18 cellular contexts compared by ENCODE assay signal in the genomic region with DNA sequence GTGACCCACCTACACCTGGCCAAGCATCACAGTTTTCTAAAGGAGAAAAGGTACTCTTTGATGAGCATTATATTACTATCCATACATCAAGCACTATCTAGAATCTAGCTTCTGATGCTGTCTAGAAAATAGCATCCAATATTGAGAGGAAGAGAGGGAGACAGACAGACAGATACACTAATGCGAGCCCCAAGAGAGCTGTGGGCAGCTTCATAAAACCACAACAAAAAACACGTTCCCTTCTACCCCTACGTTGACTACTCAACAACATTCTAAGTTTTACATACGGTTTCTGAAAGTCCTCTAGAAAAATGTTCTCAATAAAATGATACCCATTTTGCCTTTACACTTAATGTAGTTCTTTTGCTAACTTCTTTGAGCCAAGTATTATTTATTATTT.
DNase-seq lines count a peak whose midpoint lies in the region; ATAC-seq and TF ChIP-seq lines count a peak whose summit lies in the region.
"Had no signal": no experiment of that assay in that cellular context is flagged by ENCODE, and none has a peak within 500 bp of the region (broad histone marks: within the 10 kb centered on the region; RNA-seq: fewer than 3 reads in every experiment).

No MANE protein-coding gene starts in this region.

- 89% methylated on average over 4 of the region's 4 CpGs for WGBS in prostate gland

- peaks cover 10% of the 10 kb centered on the region for H3K4me1 Mint-ChIP-seq in CD8-positive, alpha-beta T cell (ENCODE audit: low read depth)
- H3K4me1 Mint-ChIP-seq in activated naive CD8-positive, alpha-beta T cell treated with anti-CD3 and anti-CD28 coated beads for 36 hours = peaks cover 38% of the 10 kb centered on the region

- no peaks in the 10 kb centered on the region for H3K27me3 ChIP-seq in BLaER1
- H3K27me3 ChIP-seq in CD8-positive, alpha-beta T cell (ENCODE audit: insufficient read depth, low read length) = no peaks in the 10 kb centered on the region
- no peaks in the 10 kb centered on the region for H3K27me3 ChIP-seq in prostate gland (replicated peaks; ENCODE audit: insufficient read depth)
- H3K27me3 ChIP-seq: gastroesophageal sphincter, testis had no signal

- POLR2A ChIA-PET in CD8-positive, alpha-beta T cell (lab: Charles Lee) = no interaction called here

- no peak overlapping the region for H3K27ac ChIP-seq in BLaER1
- no peak overlapping the region for H3K27ac ChIP-seq in CD8-positive, alpha-beta T cell (ENCODE audit: low read depth, low read length)
- H3K27ac ChIP-seq in prostate gland = peak overlapping the region; percentile 39 to 47
- H3K27ac ChIP-seq: testis had no signal

- peaks cover under 1% of the 10 kb centered on the region for H3K9me3 Mint-ChIP-seq in CD8-positive, alpha-beta T cell
- H3K9me3 Mint-ChIP-seq in activated naive CD8-positive, alpha-beta T cell treated with anti-CD3 and anti-CD28 coated beads for 36 hours = peaks cover 4% of the 10 kb centered on the region

- H3K4me3 ChIP-seq in BLaER1 (no peak overlapping the region), prostate gland (no peak overlapping the region)
- no peak overlapping the region for H3K4me3 ChIP-seq in CD8-positive, alpha-beta T cell (ENCODE audit: low read depth, low read length)
- H3K4me3 ChIP-seq: gastroesophageal sphincter, K562, testis had no signal

- CTCF ChIA-PET in CD8-positive, alpha-beta T cell (lab: Charles Lee) = no interaction called here

- DNase-seq in CD8-positive, alpha-beta T cell = no peak
- no peak for DNase-seq in activated naive CD8-positive, alpha-beta T cell treated with anti-CD3 and anti-CD28 coated beads for 36 hours
- DNase-seq in prostate gland (ENCODE audit: low spot score) = no peak
- no peak for DNase-seq in HK-2 (ENCODE audit: unreplicated experiment)
- DNase-seq in NCI-H1417 (lab: John Stamatoyannopoulos, UW) = no peak
- DNase-seq: Caco-2, caudate nucleus, EL, MV-4-11, NCI-H2081 treated with DMSO at 0.1 percent for 48 hours, NCI-H524, testis had no signal

- intact Hi-C loops in CD8-positive, alpha-beta T cell (cut with DNase I, micrococcal nuclease) = no loop called here
- intact Hi-C loops in prostate gland (cut with DNase I) = no loop called here

- peaks cover 65% of the 10 kb centered on the region for H3K36me3 ChIP-seq in BLaER1
- H3K36me3 ChIP-seq in CD8-positive, alpha-beta T cell (ENCODE audit: insufficient read depth, low read length) = peaks cover under 1% of the 10 kb centered on the region
- H3K36me3 ChIP-seq in prostate gland = no peaks in the 10 kb centered on the region

- peak; percentile 36 for ATAC-seq in CD8-positive, alpha-beta T cell
- no peak for ATAC-seq in HG03565 (IDR thresholded peaks at IDR 0.05; ENCODE audit: unreplicated experiment)
- ATAC-seq: gastroesophageal sphincter, K562, Right ventricle myocardium inferior had no signal

- H3K27me3 Mint-ChIP-seq in CD8-positive, alpha-beta T cell (ENCODE audit: low read depth) = no peaks in the 10 kb centered on the region
- no peaks in the 10 kb centered on the region for H3K27me3 Mint-ChIP-seq in activated naive CD8-positive, alpha-beta T cell treated with anti-CD3 and anti-CD28 coated beads for 36 hours

- H3K4me1 ChIP-seq in BLaER1 = peaks cover 25% of the 10 kb centered on the region
- H3K4me1 ChIP-seq in CD8-positive, alpha-beta T cell (ENCODE audit: insufficient read depth, low read length) = no peaks in the 10 kb centered on the region
- peaks cover 14% of the 10 kb centered on the region for H3K4me1 ChIP-seq in prostate gland (replicated peaks)
- H3K4me1 ChIP-seq: Caco-2, testis had no signal

- no peak overlapping the region for H3K9ac ChIP-seq in BLaER1

- no peak for TF ChIP-seq POLR2A in prostate gland (IDR thresholded peaks at IDR 0.05)

- peak overlapping the region; percentile 56 for H3K4me2 ChIP-seq in BLaER1

- H3K36me3 Mint-ChIP-seq in CD8-positive, alpha-beta T cell = peaks cover 21% of the 10 kb centered on the region
- H3K36me3 Mint-ChIP-seq in activated naive CD8-positive, alpha-beta T cell treated with anti-CD3 and anti-CD28 coated beads for 36 hours = peaks cover 23% of the 10 kb centered on the region

- no peak overlapping the region for H3K27ac Mint-ChIP-seq in CD8-positive, alpha-beta T cell
- peak overlapping the region; percentile 28 for H3K27ac Mint-ChIP-seq in activated naive CD8-positive, alpha-beta T cell treated with anti-CD3 and anti-CD28 coated beads for 36 hours

- no peak overlapping the region for H3K4me3 Mint-ChIP-seq in CD8-positive, alpha-beta T cell
- no peak overlapping the region for H3K4me3 Mint-ChIP-seq in activated naive CD8-positive, alpha-beta T cell treated with anti-CD3 and anti-CD28 coated beads for 36 hours
- H3K4me3 Mint-ChIP-seq: neural crest cell had no signal

- H4K20me1 ChIP-seq in BLaER1 = peaks cover 89% of the 10 kb centered on the region

- no peak for TF ChIP-seq CTCF in CD8-positive, alpha-beta T cell (IDR thresholded peaks at IDR 0.05)
- TF ChIP-seq CTCF in prostate gland (IDR thresholded peaks at IDR 0.05) = no peak

- H3K9me3 ChIP-seq in BLaER1 = peaks cover 5% of the 10 kb centered on the region; the same call in 1 of the 2 replicates
- H3K9me3 ChIP-seq in CD8-positive, alpha-beta T cell (ENCODE audit: low read length) = no peaks in the 10 kb centered on the region
- H3K9me3 ChIP-seq in prostate gland = no peaks in the 10 kb centered on the region
- H3K9me3 ChIP-seq: Caco-2, gastroesophageal sphincter, testis had no signal

Comparison
In these comparisons a context has a peak if more than half of its experiments do, and no peak if none do; other contexts are left out.
1. H3K27ac ChIP-seq: peak in prostate gland (2 of 2); none in BLaER1 (single experiment) and CD8-positive, alpha-beta T cell (single experiment).